Comparison of ENCODE assay signal across 24 cellular contexts in genomic region chr5:175685701-175686350, GRCh38. TPM values are rescaled to one million over a fixed set of nuclear protein-coding genes. Genes with fewer than 3 reads are reported as not detected.
DNase-seq lines count a peak whose midpoint lies in the region; ATAC-seq, FAIRE-seq and TF ChIP-seq lines count a peak whose summit lies in the region.
"Had no signal": no experiment of that assay in that cellular context is flagged by ENCODE, and none has a peak within 500 bp of the region (broad histone marks: within the 10 kb centered on the region; RNA-seq: fewer than 3 reads in every experiment).

No MANE protein-coding gene starts in this region.

- ATAC-seq in omental fat pad (ENCODE audit: low FRiP score) (no peak), HG02623 (IDR thresholded peaks at IDR 0.05; ENCODE audit: unreplicated experiment) (no peak)
- ATAC-seq: CD8-positive, alpha-beta T cell had no signal

- no peak overlapping the region for H2BK15ac ChIP-seq in H1 (ENCODE audit: low read length)

- H2BK120ac ChIP-seq in H1 (replicated peaks; ENCODE audit: low read depth, low read length) = no peak overlapping the region

- CTCF ChIA-PET in H1 (lab: Charles Lee; ENCODE audit: partially characterized antibody) = interaction anchor here (1.5 to 7.7 kb wide), 4 partner anchors 10 to 151 kb away, joined by 4 to 59 read pairs (median 26); no protein-coding TSS in a partner anchor

- no peak overlapping the region for H2AFZ ChIP-seq in H1 (ENCODE audit: low read length)

- peak overlapping the region in 7 of 11 experiments; percentile 41 to 97 (median 91); a peak in 12 of 22 replicates for H3K4me2 ChIP-seq in BLaER1 treated with 17β-estradiol and CSF1 and Interleukin-3, amounts not matched to agents 10 nM and 100 nM
- H3K4me2 ChIP-seq in H1 (ENCODE audit: insufficient read depth in 1 of 2, low read depth in 2 of 2, low read length in 2 of 2) = no peak overlapping the region

- H2BK5ac ChIP-seq in H1 (ENCODE audit: low read depth, low read length) = no peak overlapping the region

- H3K27me3 ChIP-seq in BLaER1 treated with 17β-estradiol and CSF1 and Interleukin-3, amounts not matched to agents 10 nM and 100 nM = no peaks in the 10 kb centered on the region
- H3K27me3 ChIP-seq in H1 (replicated peaks in 1 of 4; ENCODE audit: control insufficient read depth in 3 of 4, extremely low read depth in 1 of 4, insufficient read depth in 3 of 4, low read length in 3 of 4) = no peaks in the 10 kb centered on the region
- H3K27me3 ChIP-seq: BLaER1, Peyer's patch had no signal

- no peak for TF ChIP-seq RAD21 in Ishikawa (IDR thresholded peaks at IDR 0.05; ENCODE audit: low read depth)
- TF ChIP-seq RAD21 in H1 (IDR thresholded peaks at IDR 0.05 in 1 of 2, conservative IDR thresholded peaks at IDR 0.05 in 1 of 2; ENCODE audit: low read depth in 2 of 2, low read length in 2 of 2) = no peak

- no peak overlapping the region for H3K14ac ChIP-seq in H1 (ENCODE audit: insufficient read length)

- POLR2A ChIA-PET in H1 (lab: Charles Lee; ENCODE audit: partially characterized antibody) = no interaction called here

- DNase-seq in H1 (ENCODE audit: low read depth in 1 of 2, low spot score in 2 of 2) (no peak), omental fat pad (ENCODE audit: low spot score) (peak; percentile 14), NCI-H510A treated with DMSO at 0.1 percent for 48 hours (lab: John Stamatoyannopoulos, UW) (no peak), iPS-NIHi7 (ENCODE audit: extremely low spot score) (no peak), A172 (ENCODE audit: low spot score) (no peak)
- DNase-seq: ACHN; Calu3; CD8-positive, alpha-beta T cell; NCI-H1105 treated with DMSO at 0.1 percent for 48 hours; NCI-H2029 treated with DMSO at 0.1 percent for 48 hours; NCI-H2171; NCI-H345; NCI-H524 treated with DMSO at 0.1 percent for 48 hours; SHP77 had no signal

- TF ChIP-seq POLR2A in H1 (IDR thresholded peaks at IDR 0.05; ENCODE audit: control extremely low read depth in 1 of 2, low read depth in 2 of 2, low read length in 2 of 2) = no peak

- FAIRE-seq in H1 (lab: Jason Lieb, UNC) = no peak
- FAIRE-seq: G401.6, GM12892, H54 had no signal

- 92% methylated on average over 12 of the region's 12 CpGs; no CpG with 5 or more reads in 1 of the 2 experiments for WGBS in H1 (ENCODE audit: extremely low coverage in 1 of 2, insufficient coverage in 1 of 2, insufficient read length in 1 of 2, insufficient replicate concordance in 2 of 2, low coverage in 1 of 2, low lambda C conversion rate in 2 of 2, missing lambda C conversion rate in 1 of 2), 2 experiments

- no peak overlapping the region for H3K4ac ChIP-seq in H1 (replicated peaks; ENCODE audit: insufficient read length, low read depth, low read length)

- H3K36me3 ChIP-seq in BLaER1 treated with 17β-estradiol and CSF1 and Interleukin-3, amounts not matched to agents 10 nM and 100 nM = peaks cover 34 to 76% (median 67%) of the 10 kb centered on the region in 11 experiments
- peaks cover 0 to 8% (median 3%) of the 10 kb centered on the region in 4 experiments; a peak in 2 of 8 replicates for H3K36me3 ChIP-seq in H1 (ENCODE audit: control insufficient read depth in 2 of 4, insufficient read depth in 4 of 4, low read length in 3 of 4)
- H3K36me3 ChIP-seq: Peyer's patch had no signal

- peak overlapping the region in 8 of 11 experiments; percentile 84 to 98 (median 94); a peak in 13 of 22 replicates for H3K27ac ChIP-seq in BLaER1 treated with 17β-estradiol and CSF1 and Interleukin-3, amounts not matched to agents 10 nM and 100 nM
- no peak overlapping the region for H3K27ac ChIP-seq in H1 (ENCODE audit: low read depth, low read length)
- H3K27ac ChIP-seq: BLaER1, Peyer's patch had no signal

- TF ChIP-seq CTCF in H1 (IDR thresholded peaks at IDR 0.05; ENCODE audit: control extremely low read depth in 1 of 3, insufficient read depth in 1 of 3, low read depth in 1 of 3, low read length in 3 of 3) = no peak
- no peak for TF ChIP-seq CTCF in omental fat pad (IDR thresholded peaks at IDR 0.05)

- no peak overlapping the region for H3K9ac ChIP-seq in BLaER1 treated with 17β-estradiol and CSF1 and Interleukin-3, amounts not matched to agents 10 nM and 100 nM
- H3K9ac ChIP-seq in H1 (replicated peaks in 1 of 4; ENCODE audit: extremely low read depth in 1 of 4, low read depth in 3 of 4, low read length in 3 of 4) = no peak overlapping the region
- H3K9ac ChIP-seq: BLaER1 had no signal

- H2BK20ac ChIP-seq in H1 (ENCODE audit: low read length) = no peak overlapping the region

- no peak overlapping the region for H3K4me3 ChIP-seq in BLaER1 treated with 17β-estradiol and CSF1 and Interleukin-3, amounts not matched to agents 10 nM and 100 nM
- no peak overlapping the region for H3K4me3 ChIP-seq in H1 (ENCODE audit: extremely low read depth in 1 of 4, insufficient read depth in 2 of 4, low read depth in 3 of 4, low read length in 4 of 4)
- H3K4me3 ChIP-seq: BLaER1, Peyer's patch had no signal

- no peak overlapping the region for H4K91ac ChIP-seq in H1 (replicated peaks; ENCODE audit: insufficient read length, low read length)

- H3K9me3 ChIP-seq in BLaER1 treated with 17β-estradiol and CSF1 and Interleukin-3, amounts not matched to agents 10 nM and 100 nM (replicated peaks in 1 of 11) = no peaks in the 10 kb centered on the region
- H3K9me3 ChIP-seq in H1 (ENCODE audit: insufficient read depth in 2 of 2, low read depth in 1 of 2, low read length in 1 of 2) = no peaks in the 10 kb centered on the region
- H3K9me3 ChIP-seq: BLaER1, Peyer's patch had no signal

- peaks cover 63 to 99% (median 90%) of the 10 kb centered on the region in 10 experiments for H3K4me1 ChIP-seq in BLaER1 treated with 17β-estradiol and CSF1 and Interleukin-3, amounts not matched to agents 10 nM and 100 nM
- peaks cover 0 to 5% (median 3%) of the 10 kb centered on the region in 4 experiments; a peak in 3 of 7 replicates for H3K4me1 ChIP-seq in H1 (replicated peaks in 1 of 4; ENCODE audit: control insufficient read depth in 3 of 4, insufficient read depth in 4 of 4, low read length in 3 of 4)
- H3K4me1 ChIP-seq: Peyer's patch had no signal

- H3K56ac ChIP-seq in H1 (replicated peaks; ENCODE audit: insufficient read length, low read depth, low read length) = no peak overlapping the region

- H4K8ac ChIP-seq in H1 (ENCODE audit: extremely low read depth, insufficient read depth, low read length) = no peak overlapping the region

- H4K20me1 ChIP-seq in BLaER1 treated with 17β-estradiol and CSF1 and Interleukin-3, amounts not matched to agents 10 nM and 100 nM = peaks cover 6 to 31% (median 16%) of the 10 kb centered on the region in 11 experiments; a peak in 13 of 22 replicates
- peaks cover 0 to 6% of the 10 kb centered on the region in 2 experiments for H4K20me1 ChIP-seq in H1 (replicated peaks in 1 of 2; ENCODE audit: control insufficient read depth in 1 of 2, insufficient read depth in 2 of 2, low read length in 2 of 2)

- H2BK12ac ChIP-seq in H1 (ENCODE audit: low read depth, low read length) = no peak overlapping the region

- H3K23ac ChIP-seq in H1 (ENCODE audit: insufficient read length) = no peak overlapping the region

- H3K79me2 ChIP-seq in H1 (ENCODE audit: control insufficient read depth in 1 of 2, insufficient read depth in 2 of 2, low read length in 2 of 2) = no peaks in the 10 kb centered on the region

- no peak overlapping the region for H3K18ac ChIP-seq in H1 (ENCODE audit: extremely low read depth, low read length)

- no peaks in the 10 kb centered on the region for H3K79me1 ChIP-seq in H1 (ENCODE audit: low read depth, low read length)

- no peak overlapping the region for H2AK5ac ChIP-seq in H1 (ENCODE audit: low read depth, low read length)

- TF ChIP-seq EP300 in Ishikawa (IDR thresholded peaks at IDR 0.05; ENCODE audit: borderline replicate concordance) (no peak), H1 (IDR thresholded peaks at IDR 0.05; ENCODE audit: borderline replicate concordance in 1 of 2, low read depth in 2 of 2, low read length in 2 of 2) (no peak)

- no peaks in the 10 kb centered on the region for H3K23me2 ChIP-seq in H1 (ENCODE audit: low read depth, low read length)

- no peak overlapping the region for H4K5ac ChIP-seq in H1 (ENCODE audit: insufficient read length, low read depth, low read length)

TF ChIP-seq in H1, 55 proteins besides CTCF, POLR2A, EP300 and RAD21:
- TF ChIP-seq CEBPB (IDR thresholded peaks at IDR 0.05; ENCODE audit: low read depth, low read length) = peak; percentile 83
- TF ChIP-seq ATF3 (IDR thresholded peaks at IDR 0.05; ENCODE audit: insufficient read depth, low read depth, low read length) = no peak

RNA-seq across cellular contexts. Expression of gene HRH2, which starts 28.0 kb away (rescaled TPM):
- total RNA-seq in H1 (2021; fragmentation: NEBNext Ultra II Directional; extraction: Animal tissue kit (Norgen Biotek cat#: 25700)) = 8.1 and 9.3 TPM in 2 replicates
- polyA plus RNA-seq in H1 (2011; rRNA removed) = 7.8 and 10.2 TPM in 2 replicates
- polyA plus RNA-seq in H1 (2011; cell fraction: cytosol; rRNA removed) = 4.0 TPM
- polyA plus RNA-seq in H1 (2011; cell fraction: nucleus; rRNA removed) = 10.3 TPM
- 6.5 to 7.4 TPM (median 7.2 TPM) in 4 replicates for polyA plus RNA-seq in H1 (2012, experiment 1 of 2)
- polyA plus RNA-seq in H1 (2012, experiment 2 of 2) = 5.5 TPM
- polyA plus RNA-seq in H1 (2013, experiment 1 of 2) = 9.8 TPM
- polyA plus RNA-seq in H1 (2013, experiment 2 of 2) = 9.8 TPM
- polyA minus RNA-seq in H1 (2011; rRNA and poly(A)+ RNA removed) = 16.1 and 21.8 TPM in 2 replicates
- 5.1 TPM for polyA minus RNA-seq in H1 (2011; cell fraction: cytosol; rRNA and poly(A)+ RNA removed)
- 12.5 TPM for polyA minus RNA-seq in H1 (2011; cell fraction: nucleus; rRNA and poly(A)+ RNA removed)
- total RNA-seq in omental fat pad = 10 to 100 TPM in 2 of 4 donors, 1 to 10 TPM in 2; 2.9 to 22.6 (median 10.4) TPM
- total RNA-seq in A172 (2014; rRNA removed; shearing (Covaris generic)) = 0.46 and 0.88 TPM in 2 replicates
- total RNA-seq: Calu3, HT-29, OCI-LY7 had no signal

Comparison
In these comparisons a context has a peak if more than half of its experiments do, and no peak if none do; other contexts are left out.
1. H3K4me2 ChIP-seq: peak in BLaER1 treated with 17β-estradiol and CSF1 and Interleukin-3, amounts not matched to agents 10 nM and 100 nM (7 of 11); none in H1 (0 of 2).